Comparison of ENCODE assay signal across 2 cellular contexts in the genomic region with DNA sequence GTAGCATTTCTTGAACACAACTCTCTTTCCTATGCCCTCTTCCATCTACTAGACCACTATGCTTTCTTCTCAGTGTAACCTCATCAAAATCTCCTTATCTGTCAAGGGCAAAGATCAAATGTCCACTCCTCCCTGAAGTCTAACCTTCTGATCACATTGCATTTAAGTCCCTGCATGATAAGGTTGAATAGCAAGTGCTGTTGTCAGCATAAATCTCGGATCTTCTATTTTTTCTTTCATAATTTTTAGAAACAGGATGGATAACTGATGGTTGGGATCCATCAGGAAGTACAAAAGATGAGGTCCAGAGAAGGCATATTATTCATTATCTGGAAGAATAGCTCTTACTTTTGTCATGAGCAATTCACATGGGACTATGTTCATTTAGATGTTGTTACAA.
TF ChIP-seq lines count a peak whose summit lies in the region.

No MANE protein-coding gene starts in this region.

TF ChIP-seq in HepG2, 621 proteins besides CTCF, POLR2A, EP300 and RAD21:
- TF ChIP-seq NKX3-1 (CRISPR knock-in tag; IDR thresholded peaks at IDR 0.05) (no peak), RBFOX2 (IDR thresholded peaks at IDR 0.05; ENCODE audit: low read depth, low read length) (no peak), SMARCC2 (IDR thresholded peaks at IDR 0.05) (no peak), GZF1 (CRISPR knock-in tag; IDR thresholded peaks at IDR 0.05) (no peak), TAF1 (CRISPR knock-in tag; IDR thresholded peaks at IDR 0.05) (no peak), RARG (CRISPR knock-in tag; IDR thresholded peaks at IDR 0.05; ENCODE audit: low read depth) (no peak), ZNF788 (CRISPR knock-in tag; IDR thresholded peaks at IDR 0.05; ENCODE audit: borderline replicate concordance) (no peak), MAFK (conservative IDR thresholded peaks at IDR 0.05 in 1 of 2, IDR thresholded peaks at IDR 0.05 in 1 of 2; ENCODE audit: low read length in 2 of 2) (peak; percentile 60 to 73), ZNF225 (CRISPR knock-in tag; IDR thresholded peaks at IDR 0.05) (no peak), KLF9 (CRISPR knock-in tag; IDR thresholded peaks at IDR 0.05; ENCODE audit: low read depth) (no peak), NFYB (CRISPR knock-in tag; IDR thresholded peaks at IDR 0.05) (no peak), MAFF (IDR thresholded peaks at IDR 0.05; ENCODE audit: low read depth, low read length) (peak; percentile 31; the same call in 1 of the 2 replicates), PCBP2 (optimal IDR thresholded peaks at IDR 0.05; ENCODE audit: low read depth, low read length, poor library complexity, severe bottlenecking) (no peak)
- TF ChIP-seq, protein P1, sequence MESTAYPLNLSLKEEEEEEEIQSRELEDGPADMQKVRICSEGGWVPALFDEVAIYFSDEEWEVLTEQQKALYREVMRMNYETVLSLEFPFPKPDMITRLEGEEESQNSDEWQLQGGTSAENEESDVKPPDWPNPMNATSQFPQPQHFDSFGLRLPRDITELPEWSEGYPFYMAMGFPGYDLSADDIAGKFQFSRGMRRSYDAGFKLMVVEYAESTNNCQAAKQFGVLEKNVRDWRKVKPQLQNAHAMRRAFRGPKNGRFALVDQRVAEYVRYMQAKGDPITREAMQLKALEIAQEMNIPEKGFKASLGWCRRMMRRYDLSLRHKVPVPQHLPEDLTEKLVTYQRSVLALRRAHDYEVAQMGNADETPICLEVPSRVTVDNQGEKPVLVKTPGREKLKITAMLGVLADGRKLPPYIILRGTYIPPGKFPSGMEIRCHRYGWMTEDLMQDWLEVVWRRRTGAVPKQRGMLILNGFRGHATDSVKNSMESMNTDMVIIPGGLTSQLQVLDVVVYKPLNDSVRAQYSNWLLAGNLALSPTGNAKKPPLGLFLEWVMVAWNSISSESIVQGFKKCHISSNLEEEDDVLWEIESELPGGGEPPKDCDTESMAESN (CRISPR knock-in tag; conservative IDR thresholded peaks at IDR 0.05), result no peak

TF ChIP-seq in IMR-90, 13 proteins besides CTCF, POLR2A, EP300 and RAD21:
- TF ChIP-seq NFE2L2 (IDR thresholded peaks at IDR 0.05; ENCODE audit: low read depth, low read length) (no peak), SMC3 (IDR thresholded peaks at IDR 0.05; ENCODE audit: low read depth, low read length) (no peak), RFX5 (IDR thresholded peaks at IDR 0.05; ENCODE audit: low read depth, low read length) (no peak), MAFK (IDR thresholded peaks at IDR 0.05; ENCODE audit: low read depth, low read length) (peak; percentile 52)
- TF ChIP-seq, protein P2, sequence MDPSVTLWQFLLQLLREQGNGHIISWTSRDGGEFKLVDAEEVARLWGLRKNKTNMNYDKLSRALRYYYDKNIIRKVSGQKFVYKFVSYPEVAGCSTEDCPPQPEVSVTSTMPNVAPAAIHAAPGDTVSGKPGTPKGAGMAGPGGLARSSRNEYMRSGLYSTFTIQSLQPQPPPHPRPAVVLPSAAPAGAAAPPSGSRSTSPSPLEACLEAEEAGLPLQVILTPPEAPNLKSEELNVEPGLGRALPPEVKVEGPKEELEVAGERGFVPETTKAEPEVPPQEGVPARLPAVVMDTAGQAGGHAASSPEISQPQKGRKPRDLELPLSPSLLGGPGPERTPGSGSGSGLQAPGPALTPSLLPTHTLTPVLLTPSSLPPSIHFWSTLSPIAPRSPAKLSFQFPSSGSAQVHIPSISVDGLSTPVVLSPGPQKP (IDR thresholded peaks at IDR 0.05; ENCODE audit: borderline replicate concordance, low read depth, low read length), result no peak
